8 cellular contexts compared by ENCODE assay signal in genomic region chr1:87329051-87329755, GRCh38. TPM values are rescaled to one million over a fixed set of nuclear protein-coding genes. Genes with fewer than 3 reads are reported as not detected.
A peak's percentile ranks its signal among the peaks of the same experiment; 100 is the strongest.
DNase-seq lines count a peak whose midpoint lies in the region; ATAC-seq and TF ChIP-seq lines count a peak whose summit lies in the region.

No MANE protein-coding gene starts in this region.

- H3K27me3 Mint-ChIP-seq in activated T-cell treated with anti-CD3 and anti-CD28 coated beads, Interleukin-2, amount 50 U/mL, for 4 hours (ENCODE audit: low read depth) = peaks cover 9% of the 10 kb centered on the region

- H3K27ac ChIP-seq in esophagus muscularis mucosa (replicated peaks in 1 of 4) (peak overlapping the region; percentile 89 to 98 (median 94)), temporal lobe (ENCODE audit: low read depth, low read length) (peak overlapping the region; percentile 80)

- H3K4me1 ChIP-seq in esophagus muscularis mucosa = peaks cover 30 to 40% (median 34%) of the 10 kb centered on the region in 4 donors

- intact Hi-C loops in esophagus muscularis mucosa (cut with DNase I) = no loop called here

- no peaks in the 10 kb centered on the region for H3K36me3 ChIP-seq in esophagus muscularis mucosa

- no peak for TF ChIP-seq CTCF in esophagus muscularis mucosa (IDR thresholded peaks at IDR 0.05)

- DNase-seq in activated gamma-delta T cell treated with Interleukin-2 at 50 U/mL for 16 hours (peak; percentile 34), activated gamma-delta T cell (lab: John Stamatoyannopoulos, UW) (no peak), NCI-H69 (lab: John Stamatoyannopoulos, UW) (peak; percentile 79), esophagus muscularis mucosa (ENCODE audit: extremely low spot score) (peak; percentile 94), mucosa of gallbladder (ENCODE audit: low spot score) (peak; percentile 52)
- peak; percentile 25 for DNase-seq in activated T-cell treated with anti-CD3 and anti-CD28 coated beads, Interleukin-2, amount 50 U/mL, for 4 hours

- no peak for TF ChIP-seq EP300 in esophagus muscularis mucosa (IDR thresholded peaks at IDR 0.05)

- 0% methylated on average over 24 of the region's 37 CpGs for WGBS in esophagus muscularis mucosa

- no peaks in the 10 kb centered on the region for H3K9me3 ChIP-seq in esophagus muscularis mucosa

- no peak for TF ChIP-seq POLR2A in esophagus muscularis mucosa (IDR thresholded peaks at IDR 0.05; ENCODE audit: low read depth)

- ATAC-seq in activated T-cell treated with anti-CD3 and anti-CD28 coated beads, Interleukin-2, amount 50 U/mL, for 4 hours = peak in 1 of 2 donors; percentile 9
- no peak for ATAC-seq in HG02571 (IDR thresholded peaks at IDR 0.05; ENCODE audit: unreplicated experiment)

- H3K4me1 Mint-ChIP-seq in activated T-cell treated with anti-CD3 and anti-CD28 coated beads, Interleukin-2, amount 50 U/mL, for 4 hours (ENCODE audit: low read depth) = peaks cover 47% of the 10 kb centered on the region

- peak overlapping the region; percentile 77 to 97 (median 88) for H3K4me3 ChIP-seq in esophagus muscularis mucosa

- H3K27me3 ChIP-seq in esophagus muscularis mucosa = no peaks in the 10 kb centered on the region

- peaks cover 2% of the 10 kb centered on the region for H3K36me3 Mint-ChIP-seq in activated T-cell treated with anti-CD3 and anti-CD28 coated beads, Interleukin-2, amount 50 U/mL, for 4 hours (ENCODE audit: insufficient read depth)

- H3K4me3 Mint-ChIP-seq in activated T-cell treated with anti-CD3 and anti-CD28 coated beads, Interleukin-2, amount 50 U/mL, for 4 hours = peak overlapping the region; percentile 91

- no peaks in the 10 kb centered on the region for H3K9me3 Mint-ChIP-seq in activated T-cell treated with anti-CD3 and anti-CD28 coated beads, Interleukin-2, amount 50 U/mL, for 4 hours

RNA-seq across cellular contexts. Expression of gene LMO4, which starts 0.5 kb away (rescaled TPM):
- 10 to 100 TPM; 10.0 to 19.8 (median 19.0) TPM for total RNA-seq in activated T-cell treated with anti-CD3 and anti-CD28 coated beads, Interleukin-2, amount 50 U/mL, for 4 hours
- total RNA-seq in esophagus muscularis mucosa = 10 to 100 TPM; 43.2 to 54.4 (median 47.7) TPM
- total RNA-seq in mucosa of gallbladder = 101 TPM
- 493 TPM for total RNA-seq in temporal lobe
